Comparison of ENCODE assay signal across 8 cellular contexts in genomic region chr6:37314803-37315515, GRCh38. TPM values are rescaled to one million over a fixed set of nuclear protein-coding genes. Genes with fewer than 3 reads are reported as not detected.
A peak's percentile ranks its signal among the peaks of the same experiment; 100 is the strongest.
DNase-seq lines count a peak whose midpoint lies in the region; ATAC-seq, FAIRE-seq and TF ChIP-seq lines count a peak whose summit lies in the region.

No MANE protein-coding gene starts in this region.

- 58% methylated on average over 11 of the region's 11 CpGs for WGBS in GM12878 (ENCODE audit: insufficient coverage, insufficient replicate concordance, low lambda C conversion rate, missing lambda C conversion rate)
- 73% methylated on average over 11 of the region's 11 CpGs for WGBS in liver

- in situ Hi-C loops in GM12878 (cut with MboI), result no loop called here

- H2AFZ ChIP-seq in GM12878 (ENCODE audit: control insufficient read depth, low read depth, low read length), result no peak overlapping the region

- no peak overlapping the region for H3K4me3 Mint-ChIP-seq in CD4-positive, CD25-positive, alpha-beta regulatory T cell

- H3K79me2 ChIP-seq in GM12878 (ENCODE audit: control insufficient read depth, insufficient read depth, low read length), result no peaks in the 10 kb centered on the region

- H3K27me3 Mint-ChIP-seq in CD4-positive, CD25-positive, alpha-beta regulatory T cell, result no peaks in the 10 kb centered on the region

- H3K36me3 ChIP-seq in CD4-positive, CD25-positive, alpha-beta regulatory T cell (ENCODE audit: control insufficient read depth, insufficient read depth, low read length), result peaks cover 67% of the 10 kb centered on the region
- H3K36me3 ChIP-seq in Peyer's patch, result peaks cover 0 to 79% (median 0%) of the 10 kb centered on the region in 3 donors
- H3K36me3 ChIP-seq in GM12878 (ENCODE audit: control insufficient read depth in 2 of 2, insufficient read depth in 2 of 2, low read length in 1 of 2), result peaks cover 6 to 31% of the 10 kb centered on the region in 2 experiments
- peaks cover 7 to 44% (median 35%) of the 10 kb centered on the region in 4 donors for H3K36me3 ChIP-seq in liver (ENCODE audit: control insufficient read depth in 4 of 4, insufficient read depth in 3 of 4, low read depth in 1 of 4, low read length in 3 of 4)

- DNase-seq in CD4-positive, CD25-positive, alpha-beta regulatory T cell, result peak in 2 of 3 donors; percentile 8 to 69
- peak; percentile 27 to 64 for DNase-seq in HL-60 (ENCODE audit: low read depth in 1 of 2, low spot score in 1 of 2)
- DNase-seq in Peyer's patch, result peak in 1 of 3 donors; percentile 63
- no peak for DNase-seq in GM12878 (ENCODE audit: low read depth, low spot score)
- no peak for DNase-seq in RCC 7860 (ENCODE audit: low spot score)

- TF ChIP-seq EP300 in GM12878 (IDR thresholded peaks at IDR 0.05; ENCODE audit: borderline replicate concordance in 1 of 2, control insufficient read depth in 1 of 2, low read depth in 2 of 2, low read length in 2 of 2), result no peak

- no peaks in the 10 kb centered on the region for H4K20me1 ChIP-seq in GM12878 (ENCODE audit: control insufficient read depth, insufficient read depth)

- H3K4me2 ChIP-seq in GM12878 (ENCODE audit: control insufficient read depth, insufficient read depth), result no peak overlapping the region

- H3K9me3 ChIP-seq in CD4-positive, CD25-positive, alpha-beta regulatory T cell (ENCODE audit: control insufficient read depth in 2 of 2, low read length in 2 of 2), result no peaks in the 10 kb centered on the region
- H3K9me3 ChIP-seq in Peyer's patch (no peaks in the 10 kb centered on the region), GM12878 (replicated peaks; ENCODE audit: control insufficient read depth, insufficient read depth, low read length) (no peaks in the 10 kb centered on the region), liver (ENCODE audit: control insufficient read depth in 4 of 4, low read length in 3 of 4) (no peaks in the 10 kb centered on the region)

- TF ChIP-seq POLR2A in Peyer's patch (IDR thresholded peaks at IDR 0.05), result no peak
- TF ChIP-seq POLR2A in GM12878 (IDR thresholded peaks at IDR 0.05; ENCODE audit: low read depth, low read length), result no peak

- intact Hi-C loops in GM12878 (cut with micrococcal nuclease; ENCODE audit: unreplicated experiment), result no loop called here

- CTCF ChIA-PET in GM12878 (lab: Yijun Ruan, JAX), result interaction anchor here (0.7 to 8.8 kb wide), 28 partner anchors 10 to 549 kb away, joined by 3 to 112 read pairs (median 4); partner anchors contain the start of genes TBC1D22B and TMEM217

- H3K27ac ChIP-seq in CD4-positive, CD25-positive, alpha-beta regulatory T cell (ENCODE audit: insufficient read depth, low read length, poor library complexity, severe bottlenecking), result no peak overlapping the region
- H3K27ac ChIP-seq in HL-60 (replicated peaks) (no peak overlapping the region), Peyer's patch (no peak overlapping the region), GM12878 (ENCODE audit: control insufficient read depth, insufficient read depth) (no peak overlapping the region), liver (ENCODE audit: low read depth in 1 of 2, low read length in 2 of 2) (no peak overlapping the region)

- SMC1A ChIA-PET in GM12878 (lab: Charles Lee; ENCODE audit: uncharacterized antibody, unreplicated experiment), result interaction anchor here (0.6 to 3.8 kb wide), 14 partner anchors 8 to 620 kb away, joined by 3 to 25 read pairs (median 4); no protein-coding TSS in a partner anchor

- TF ChIP-seq CTCF in HL-60 (IDR thresholded peaks at IDR 0.05; ENCODE audit: insufficient read depth, low read length) (peak; percentile 54), Peyer's patch (IDR thresholded peaks at IDR 0.05) (peak in 4 of 6 experiments; percentile 35 to 55 (median 46)), GM12878 (IDR thresholded peaks at IDR 0.05 in 2 of 3, conservative IDR thresholded peaks at IDR 0.05 in 1 of 3; ENCODE audit: control insufficient read depth in 2 of 3, extremely low read depth in 1 of 3, insufficient read depth in 1 of 3, low read depth in 3 of 3, low read length in 3 of 3) (peak; percentile 63 to 74 (median 73)), liver (IDR thresholded peaks at IDR 0.05; ENCODE audit: low read depth, low read length, missing input control) (peak; percentile 57)

- no peaks in the 10 kb centered on the region for H3K4me1 ChIP-seq in CD4-positive, CD25-positive, alpha-beta regulatory T cell (ENCODE audit: control insufficient read depth, insufficient read depth, low read length, poor library complexity, severe bottlenecking)
- no peaks in the 10 kb centered on the region for H3K4me1 ChIP-seq in Peyer's patch
- peaks cover 19% of the 10 kb centered on the region for H3K4me1 ChIP-seq in GM12878 (ENCODE audit: control insufficient read depth, insufficient read depth, low read length)
- H3K4me1 ChIP-seq in liver (ENCODE audit: control insufficient read depth in 4 of 4, insufficient read depth in 4 of 4, low read length in 3 of 4), result no peaks in the 10 kb centered on the region

- H3K9ac ChIP-seq in GM12878 (ENCODE audit: control insufficient read depth, insufficient read depth, low read length) (no peak overlapping the region), liver (ENCODE audit: low read depth in 1 of 2, low read length in 2 of 2) (no peak overlapping the region)

- FAIRE-seq in GM12878 (lab: Jason Lieb, UNC) (no peak), RCC 7860 (lab: Jason Lieb, UNC) (no peak)

- peak; percentile 37 to 69 for ATAC-seq in CD4-positive, CD25-positive, alpha-beta regulatory T cell (ENCODE audit: low read depth in 2 of 2)
- ATAC-seq in GM12878 (peak; percentile 89), GM19395 (IDR thresholded peaks at IDR 0.05; ENCODE audit: unreplicated experiment) (no peak), HG03571 (IDR thresholded peaks at IDR 0.05; ENCODE audit: unreplicated experiment) (no peak)

- no peaks in the 10 kb centered on the region for H3K27me3 ChIP-seq in CD4-positive, CD25-positive, alpha-beta regulatory T cell (ENCODE audit: control insufficient read depth, insufficient read depth, low read length)
- H3K27me3 ChIP-seq in HL-60 (ENCODE audit: insufficient read depth, poor library complexity, severe bottlenecking) (no peaks in the 10 kb centered on the region), Peyer's patch (no peaks in the 10 kb centered on the region), GM12878 (replicated peaks in 1 of 2; ENCODE audit: control insufficient read depth in 2 of 2, insufficient read depth in 2 of 2, low read length in 1 of 2) (no peaks in the 10 kb centered on the region), liver (ENCODE audit: control insufficient read depth in 4 of 4, insufficient read depth in 4 of 4, low read length in 3 of 4) (no peaks in the 10 kb centered on the region)

- BruUV-seq in GM12878 (replicated peaks; lab: Mats Ljungman, UMichigan), result no TSS peak

- TF ChIP-seq RAD21 in GM12878 (IDR thresholded peaks at IDR 0.05; ENCODE audit: insufficient read depth, low read depth, low read length), result peak; percentile 73
- TF ChIP-seq RAD21 in liver (IDR thresholded peaks at IDR 0.05), result peak; percentile 76 to 83

- peak overlapping the region in 1 of 3 donors; percentile 78 for H3K27ac Mint-ChIP-seq in CD4-positive, CD25-positive, alpha-beta regulatory T cell

- RAD21 ChIA-PET in GM12878 (lab: Charles Lee; ENCODE audit: unreplicated experiment), result interaction anchor here (0.5 to 2.2 kb wide), 11 partner anchors 9 to 297 kb away, joined by 3 to 12 read pairs (median 4); partner anchors contain the start of genes TBC1D22B and TMEM217

- H3K36me3 Mint-ChIP-seq in CD4-positive, CD25-positive, alpha-beta regulatory T cell, result peaks cover 30% of the 10 kb centered on the region

- POLR2A ChIA-PET in GM12878 (lab: Charles Lee), result no interaction called here

- no peak overlapping the region for H3K4me3 ChIP-seq in CD4-positive, CD25-positive, alpha-beta regulatory T cell (ENCODE audit: low read depth, low read length)
- no peak overlapping the region for H3K4me3 ChIP-seq in HL-60 (replicated peaks; ENCODE audit: insufficient read depth, low read length)
- H3K4me3 ChIP-seq in Peyer's patch, result no peak overlapping the region
- H3K4me3 ChIP-seq in GM12878, result no peak overlapping the region
- H3K4me3 ChIP-seq in liver (ENCODE audit: low read depth in 1 of 3, low read length in 3 of 3), result no peak overlapping the region

- peaks cover 0 to 11% (median 2%) of the 10 kb centered on the region in 4 donors for H3K4me1 Mint-ChIP-seq in CD4-positive, CD25-positive, alpha-beta regulatory T cell

- H3K9me3 Mint-ChIP-seq in CD4-positive, CD25-positive, alpha-beta regulatory T cell, result no peaks in the 10 kb centered on the region

RNA-seq across cellular contexts. Expression of gene RNF8, which starts 38.8 kb away (rescaled TPM):
- total RNA-seq in CD4-positive, CD25-positive, alpha-beta regulatory T cell, result 12.2 TPM
- 10 to 100 TPM; 14.6 to 21.9 (median 17.6) TPM for polyA plus RNA-seq in CD4-positive, CD25-positive, alpha-beta regulatory T cell
- total RNA-seq in Peyer's patch, result 10 to 100 TPM in 3 of 4 donors, 1 to 10 TPM in 1; 8.9 to 19.0 (median 13.5) TPM
- 33.3 and 35.6 TPM in 2 replicates for total RNA-seq in GM12878 (2013; cell fraction: nucleolus; rRNA removed)
- total RNA-seq in GM12878 (2014; rRNA removed), result 19.3 and 21.6 TPM in 2 replicates
- 25.1 and 30.0 TPM in 2 replicates for total RNA-seq in GM12878 (2014; rRNA removed; fragmentation: Illumina TruSeq; extraction: Trizol)
- 19.2 and 20.7 TPM in 2 replicates for total RNA-seq in GM12878 (2021)
- polyA plus RNA-seq in GM12878 (2011; ENCODE audit: low read depth), result 13.4 TPM
- 27.1 and 30.4 TPM in 2 replicates for polyA plus RNA-seq in GM12878 (2011; rRNA removed)
- polyA plus RNA-seq in GM12878 (2011; cell fraction: cytosol; rRNA removed), result 13.4 and 14.5 TPM in 2 replicates
- 21.7 and 28.3 TPM in 2 replicates for polyA plus RNA-seq in GM12878 (2011; cell fraction: nucleus; rRNA removed)
- 12.4 and 15.6 TPM in 2 replicates for polyA plus RNA-seq in GM12878 (2012)
- 25.2 and 35.6 TPM in 2 replicates for polyA plus RNA-seq in GM12878 (2014; fragmentation: Illumina TruSeq; extraction: Trizol)
- 10 to 100 TPM in 1 of 2 experiments, 1 to 10 TPM in 1; 7.8 to 12.3 TPM for polyA plus RNA-seq in GM12878 (2014; fragmentation: Nextera tagmentation; extraction: Ambion mirVana)
- polyA plus RNA-seq in GM12878 (2014; rRNA removed), result 21.8 and 23.1 TPM in 2 replicates
- 10 to 100 TPM; 23.4 to 30.2 TPM for polyA plus RNA-seq in GM12878 (2016; fragmentation: Nextera tagmentation; extraction: Ambion mirVana)
- polyA minus RNA-seq in GM12878 (2011; rRNA and poly(A)+ RNA removed), result 10.2 and 13.9 TPM in 2 replicates
- 6.1 and 6.5 TPM in 2 replicates for polyA minus RNA-seq in GM12878 (2011; cell fraction: cytosol; rRNA and poly(A)+ RNA removed)
- 12.6 and 15.0 TPM in 2 replicates for polyA minus RNA-seq in GM12878 (2011; cell fraction: nucleus; rRNA and poly(A)+ RNA removed)
- 1 to 10 TPM; 8.5 to 9.9 TPM for total RNA-seq in liver
- 1 to 10 TPM; 6.1 to 6.5 TPM for polyA plus RNA-seq in liver

RNA-seq across cellular contexts. Expression of gene TMEM217, which starts 57.0 kb away (rescaled TPM):
- 1.4 TPM for total RNA-seq in CD4-positive, CD25-positive, alpha-beta regulatory T cell
- polyA plus RNA-seq in CD4-positive, CD25-positive, alpha-beta regulatory T cell, result 1 to 10 TPM in 1 of 4 donors, under 1 TPM in 3; 0.38 to 1.2 (median 0.72) TPM
- total RNA-seq in Peyer's patch, result under 1 TPM in 1 of 4 donors, not detected in 3; 0.53 TPM
- total RNA-seq in GM12878 (2013; cell fraction: nucleolus; rRNA removed), result 2.4 and 3.3 TPM in 2 replicates
- 2.5 and 3.1 TPM in 2 replicates for total RNA-seq in GM12878 (2014; rRNA removed)
- total RNA-seq in GM12878 (2014; rRNA removed; fragmentation: Illumina TruSeq; extraction: Trizol), result 1.8 and 2.1 TPM in 2 replicates
- 1.6 and 1.9 TPM in 2 replicates for total RNA-seq in GM12878 (2021)
- 1.7 TPM for polyA plus RNA-seq in GM12878 (2011; ENCODE audit: low read depth)
- polyA plus RNA-seq in GM12878 (2011; rRNA removed), result 4.0 and 4.5 TPM in 2 replicates
- polyA plus RNA-seq in GM12878 (2011; cell fraction: cytosol; rRNA removed), result 2.3 and 2.7 TPM in 2 replicates
- polyA plus RNA-seq in GM12878 (2011; cell fraction: nucleus; rRNA removed), result 2.6 and 3.4 TPM in 2 replicates
- 0.84 and 2.1 TPM in 2 replicates for polyA plus RNA-seq in GM12878 (2012)
- polyA plus RNA-seq in GM12878 (2014; fragmentation: Illumina TruSeq; extraction: Trizol), result 1.9 and 2.5 TPM in 2 replicates
- 1 to 10 TPM; 1.3 to 2.1 TPM for polyA plus RNA-seq in GM12878 (2014; fragmentation: Nextera tagmentation; extraction: Ambion mirVana)
- 1.9 and 2.4 TPM in 2 replicates for polyA plus RNA-seq in GM12878 (2014; rRNA removed)
- polyA plus RNA-seq in GM12878 (2016; fragmentation: Nextera tagmentation; extraction: Ambion mirVana), result 1 to 10 TPM; 2.5 to 2.8 TPM
- 2.1 and 5.3 TPM in 2 replicates for polyA minus RNA-seq in GM12878 (2011; rRNA and poly(A)+ RNA removed)
- polyA minus RNA-seq in GM12878 (2011; cell fraction: cytosol; rRNA and poly(A)+ RNA removed), result 1.6 and 2.4 TPM in 2 replicates
- polyA minus RNA-seq in GM12878 (2011; cell fraction: nucleus; rRNA and poly(A)+ RNA removed), result 2.1 and 4.0 TPM in 2 replicates
- 1 to 10 TPM in 1 of 2 donors, under 1 TPM in 1; 0.67 to 3.2 TPM for total RNA-seq in liver
- under 1 TPM; 0.39 to 0.57 TPM for polyA plus RNA-seq in liver

RNA-seq across cellular contexts. Expression of gene TBC1D22B, which starts 57.4 kb away (rescaled TPM):
- 13.3 TPM for total RNA-seq in CD4-positive, CD25-positive, alpha-beta regulatory T cell
- 1 to 10 TPM; 8.2 to 9.6 (median 8.9) TPM for polyA plus RNA-seq in CD4-positive, CD25-positive, alpha-beta regulatory T cell
- total RNA-seq in Peyer's patch, result 10 to 100 TPM; 12.4 to 23.3 (median 19.0) TPM
- 15.8 and 16.4 TPM in 2 replicates for total RNA-seq in GM12878 (2013; cell fraction: nucleolus; rRNA removed)
- total RNA-seq in GM12878 (2014; rRNA removed), result 11.9 and 13.0 TPM in 2 replicates
- total RNA-seq in GM12878 (2014; rRNA removed; fragmentation: Illumina TruSeq; extraction: Trizol), result 9.5 and 9.9 TPM in 2 replicates
- 14.9 and 15.2 TPM in 2 replicates for total RNA-seq in GM12878 (2021)
- polyA plus RNA-seq in GM12878 (2011; ENCODE audit: low read depth), result 6.8 TPM
- 7.0 and 7.5 TPM in 2 replicates for polyA plus RNA-seq in GM12878 (2011; rRNA removed)
- 8.5 and 11.0 TPM in 2 replicates for polyA plus RNA-seq in GM12878 (2011; cell fraction: cytosol; rRNA removed)
- polyA plus RNA-seq in GM12878 (2011; cell fraction: nucleus; rRNA removed), result 10.4 and 10.6 TPM in 2 replicates
- polyA plus RNA-seq in GM12878 (2012), result 7.1 and 7.4 TPM in 2 replicates
- polyA plus RNA-seq in GM12878 (2014; fragmentation: Illumina TruSeq; extraction: Trizol), result 18.2 and 18.7 TPM in 2 replicates
- polyA plus RNA-seq in GM12878 (2014; fragmentation: Nextera tagmentation; extraction: Ambion mirVana), result 1 to 10 TPM; 3.4 to 3.7 TPM
- 14.2 and 15.8 TPM in 2 replicates for polyA plus RNA-seq in GM12878 (2014; rRNA removed)
- 10 to 100 TPM; 15.4 to 17.7 TPM for polyA plus RNA-seq in GM12878 (2016; fragmentation: Nextera tagmentation; extraction: Ambion mirVana)
- polyA minus RNA-seq in GM12878 (2011; rRNA and poly(A)+ RNA removed), result 5.8 and 6.3 TPM in 2 replicates
- polyA minus RNA-seq in GM12878 (2011; cell fraction: cytosol; rRNA and poly(A)+ RNA removed), result 3.1 and 3.5 TPM in 2 replicates
- 5.1 and 8.1 TPM in 2 replicates for polyA minus RNA-seq in GM12878 (2011; cell fraction: nucleus; rRNA and poly(A)+ RNA removed)
- 10 to 100 TPM in 1 of 2 donors, 1 to 10 TPM in 1; 2.4 to 10.7 TPM for total RNA-seq in liver
- polyA plus RNA-seq in liver, result 1 to 10 TPM; 1.4 TPM

Comparison
In these comparisons a context has a peak if more than half of its experiments do, and no peak if none do; other contexts are left out.
1. ATAC-seq: peak in CD4-positive, CD25-positive, alpha-beta regulatory T cell (2 of 2) and GM12878 (single experiment); none in GM19395 (single experiment) and HG03571 (single experiment).
2. DNase-seq: peak in CD4-positive, CD25-positive, alpha-beta regulatory T cell (2 of 3) and HL-60 (2 of 2); none in GM12878 (single experiment) and RCC 7860 (single experiment).
3. Peak in every context shown above with its lines, with median percentiles within 50 percentile points of each other: CTCF ChIP-seq.